ENCODE assay signal across 1 cellular context in the genomic region with DNA sequence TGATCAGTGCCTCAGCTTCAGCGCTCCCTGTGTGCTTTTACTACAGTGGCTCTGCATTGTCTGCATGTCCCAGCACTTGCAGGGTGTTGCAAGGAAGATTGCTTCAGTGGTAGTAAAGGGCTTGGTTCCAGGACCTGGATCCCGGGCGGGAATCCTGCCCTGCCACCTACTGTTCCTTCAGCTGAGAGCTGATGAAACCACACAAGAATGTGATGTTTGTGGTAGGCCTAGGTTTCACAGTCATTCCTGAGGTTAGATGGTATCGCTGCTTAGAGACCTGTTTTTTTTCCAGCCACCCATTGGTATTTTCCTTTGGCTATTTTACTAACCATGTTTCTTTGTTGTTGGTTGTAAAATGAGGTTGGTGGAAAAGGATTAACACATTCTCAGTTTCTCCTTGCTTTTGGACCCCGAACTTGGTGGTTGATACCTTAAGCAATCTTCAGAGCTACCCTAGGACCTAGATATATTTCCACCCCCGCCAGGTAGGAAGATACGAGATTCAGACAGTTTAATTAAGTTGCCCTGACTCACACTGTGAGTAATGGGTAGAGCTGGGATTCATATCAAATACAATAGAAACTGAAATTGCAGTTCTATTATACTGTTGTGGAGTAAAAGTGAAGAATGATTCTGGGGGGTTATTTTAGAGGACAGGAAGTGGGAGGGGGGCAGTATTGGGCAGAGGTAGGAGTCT.
TF ChIP-seq lines count a peak whose summit lies in the region.

No MANE protein-coding gene starts in this region.

TF ChIP-seq in H1, 55 proteins besides CTCF, POLR2A, EP300 and RAD21:
- peak; percentile 70 for TF ChIP-seq CHD7 (IDR thresholded peaks at IDR 0.05; ENCODE audit: insufficient replicate concordance, low read length)
- peak; percentile 58; the same call in 1 of the 2 replicates for TF ChIP-seq EGR1 (IDR thresholded peaks at IDR 0.05; ENCODE audit: borderline replicate concordance, low read depth, low read length)
- peak; percentile 53 for TF ChIP-seq CTBP2 (IDR thresholded peaks at IDR 0.05; ENCODE audit: borderline replicate concordance, insufficient read depth, insufficient read length, low read length)
- TF ChIP-seq SIX5 (IDR thresholded peaks at IDR 0.05; ENCODE audit: low read depth, low read length): no peak
- TF ChIP-seq SP1 (IDR thresholded peaks at IDR 0.05; ENCODE audit: low read depth, low read length): peak; percentile 74
- TF ChIP-seq POLR2AphosphoS5 (IDR thresholded peaks at IDR 0.05; ENCODE audit: low read depth, low read length): peak; percentile 92
- TF ChIP-seq HDAC2 (IDR thresholded peaks at IDR 0.05; ENCODE audit: borderline replicate concordance in 1 of 2, low read depth in 2 of 2, low read length in 2 of 2): peak; percentile 38 to 64; a peak in 1 of 4 replicates
- TF ChIP-seq RXRA (IDR thresholded peaks at IDR 0.05; ENCODE audit: insufficient read depth, low read depth, low read length): 0 out of 2 replicates have a peak, but pooled peaks have one; percentile 78
- TF ChIP-seq JUND (IDR thresholded peaks at IDR 0.05; ENCODE audit: low read length): peak; percentile 96
- TF ChIP-seq CEBPB (IDR thresholded peaks at IDR 0.05; ENCODE audit: low read depth, low read length): peak; percentile 90
- TF ChIP-seq TCF12 (IDR thresholded peaks at IDR 0.05; ENCODE audit: low read depth, low read length): peak; percentile 88
- peak; percentile 81; the same call in 1 of the 2 replicates for TF ChIP-seq ATF2 (IDR thresholded peaks at IDR 0.05; ENCODE audit: low read length)
- no peak for TF ChIP-seq PHF8 (conservative IDR thresholded peaks at IDR 0.05; ENCODE audit: low read depth, low read length)
- peak; percentile 95 for TF ChIP-seq TEAD4 (IDR thresholded peaks at IDR 0.05; ENCODE audit: low read depth, low read length)
- TF ChIP-seq BACH1 (IDR thresholded peaks at IDR 0.05; ENCODE audit: low read length): no peak
- peak; percentile 95 for TF ChIP-seq JUN (IDR thresholded peaks at IDR 0.05; ENCODE audit: low read depth, low read length)
- no peak for TF ChIP-seq BCL11A (IDR thresholded peaks at IDR 0.05; ENCODE audit: low read depth in 2 of 2, low read length in 2 of 2)
- TF ChIP-seq SIN3A (conservative IDR thresholded peaks at IDR 0.05 in 1 of 2, IDR thresholded peaks at IDR 0.05 in 1 of 2; ENCODE audit: low read depth in 1 of 2, low read length in 2 of 2): peak; percentile 39 to 66; a peak in 1 of 4 replicates
- TF ChIP-seq ATF3 (IDR thresholded peaks at IDR 0.05; ENCODE audit: insufficient read depth, low read depth, low read length): peak; percentile 62; the same call in 1 of the 2 replicates
